ENCODE assay signal across 12 cellular contexts in the genomic region with DNA sequence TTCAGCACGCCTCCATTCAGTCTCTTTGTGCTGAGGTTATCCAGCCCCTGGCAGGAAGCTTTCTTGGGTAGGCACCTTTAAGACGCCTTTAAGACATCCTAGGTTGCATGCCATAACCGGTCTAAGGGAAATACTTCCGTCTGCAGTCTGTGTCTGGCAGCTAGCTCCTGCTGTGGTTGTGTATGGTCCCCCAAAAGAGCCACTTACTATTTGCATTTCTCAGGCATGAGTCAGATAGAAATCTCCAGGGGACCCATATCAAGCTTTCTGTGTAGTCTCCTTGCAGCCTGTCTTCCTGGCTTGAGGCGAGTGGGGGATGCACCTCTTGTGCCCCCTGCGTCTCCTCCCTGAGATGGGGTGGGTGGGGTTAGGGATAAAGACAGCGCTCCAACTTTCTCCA. TPM values are rescaled to one million over a fixed set of nuclear protein-coding genes. Genes with fewer than 3 reads are reported as not detected.
A peak's percentile ranks its signal among the peaks of the same experiment; 100 is the strongest.
DNase-seq lines count a peak whose midpoint lies in the region; ATAC-seq and TF ChIP-seq lines count a peak whose summit lies in the region.
"Had no signal": no experiment of that assay in that cellular context is flagged by ENCODE, and none has a peak within 500 bp of the region (broad histone marks: within the 10 kb centered on the region; RNA-seq: fewer than 3 reads in every experiment).

No MANE protein-coding gene starts in this region.

- H3K27me3 ChIP-seq in ascending aorta (no peaks in the 10 kb centered on the region), SJCRH30 (no peaks in the 10 kb centered on the region)

- H3K4me3 ChIP-seq in ascending aorta (peak overlapping the region in 1 of 2 donors; percentile 41), SJCRH30 (no peak overlapping the region)

- H3K36me3 ChIP-seq in ascending aorta = no peaks in the 10 kb centered on the region
- no peaks in the 10 kb centered on the region for H3K36me3 ChIP-seq in SJCRH30

- no peak for TF ChIP-seq CTCF in ascending aorta (IDR thresholded peaks at IDR 0.05)

- ATAC-seq in Right ventricle myocardium inferior (peak; percentile 9), HG03060 (IDR thresholded peaks at IDR 0.05; ENCODE audit: low read depth, unreplicated experiment) (peak; percentile 95)
- ATAC-seq: activated naive CD8-positive, alpha-beta T cell treated with anti-CD3 and anti-CD28 coated beads, Interleukin-2, amount 50 U/mL, for 24 hours had no signal

- H3K27ac ChIP-seq in ascending aorta (peak overlapping the region; percentile 57 to 77), SJCRH30 (no peak overlapping the region)
- H3K27ac ChIP-seq: parathyroid adenoma had no signal

- no peaks in the 10 kb centered on the region for H3K9me3 ChIP-seq in ascending aorta
- H3K9me3 ChIP-seq in SJCRH30 (replicated peaks) = no peaks in the 10 kb centered on the region

- DNase-seq in Right ventricle myocardium inferior (ENCODE audit: missing footprints) = no peak
- DNase-seq in cardiac septum (ENCODE audit: low spot score) = no peak
- no peak for DNase-seq in ascending aorta (ENCODE audit: low spot score in 2 of 2)
- DNase-seq in glomerular visceral epithelial cell (ENCODE audit: extremely low spot score) = no peak
- no peak for DNase-seq in hypothalamus (lab: John Stamatoyannopoulos, UW)
- no peak for DNase-seq in SJCRH30
- DNase-seq in OCI-M1 (lab: John Stamatoyannopoulos, UW) = no peak
- DNase-seq: activated naive CD8-positive, alpha-beta T cell treated with anti-CD3 and anti-CD28 coated beads, Interleukin-2, amount 50 U/mL, for 24 hours; NCI-H187 had no signal

- intact Hi-C loops in Right ventricle myocardium inferior (cut with DNase I) = no loop called here
- intact Hi-C loops in cardiac septum (cut with DNase I) = no loop called here
- intact Hi-C loops in ascending aorta (cut with DNase I) = loop anchor here (1.0 kb wide), 1 partner anchor 20 kb away; no protein-coding TSS in a partner anchor

- H3K4me1 ChIP-seq in ascending aorta = peaks cover 4 to 27% of the 10 kb centered on the region in 2 donors
- no peaks in the 10 kb centered on the region for H3K4me1 ChIP-seq in SJCRH30
- H3K4me1 ChIP-seq: parathyroid adenoma had no signal

RNA-seq across cellular contexts. Expression of a gene that starts 10.0 kb away (rescaled TPM):
- total RNA-seq in Right ventricle myocardium inferior = 694 TPM
- 572 TPM for total RNA-seq in cardiac septum
- 15.2 TPM for total RNA-seq in ascending aorta
- 0.99 and 1.3 TPM in 2 replicates for total RNA-seq in SJCRH30 (2014; rRNA removed; shearing (Covaris generic))
- total RNA-seq: glomerular endothelial cell had no signal

RNA-seq across cellular contexts. Expression of a gene that starts 27.8 kb away (rescaled TPM):
- total RNA-seq in Right ventricle myocardium inferior (not detected), cardiac septum (not detected), ascending aorta (not detected)
- total RNA-seq in SJCRH30 (2014; rRNA removed; shearing (Covaris generic)) = not detected in 2 replicates
- total RNA-seq: glomerular endothelial cell had no signal

Comparison
In these comparisons a context has a peak if more than half of its experiments do, and no peak if none do; other contexts are left out.
1. RNA of a gene that starts 10.0 kb away (total RNA-seq): 694 TPM in Right ventricle myocardium inferior (single experiment) and 572 TPM in cardiac septum (single experiment); 15.2 TPM in ascending aorta (single experiment) and 0.99 to 1.3 TPM in SJCRH30; every median in the first group is over 10 times any median in the second.